In the genomic region with DNA sequence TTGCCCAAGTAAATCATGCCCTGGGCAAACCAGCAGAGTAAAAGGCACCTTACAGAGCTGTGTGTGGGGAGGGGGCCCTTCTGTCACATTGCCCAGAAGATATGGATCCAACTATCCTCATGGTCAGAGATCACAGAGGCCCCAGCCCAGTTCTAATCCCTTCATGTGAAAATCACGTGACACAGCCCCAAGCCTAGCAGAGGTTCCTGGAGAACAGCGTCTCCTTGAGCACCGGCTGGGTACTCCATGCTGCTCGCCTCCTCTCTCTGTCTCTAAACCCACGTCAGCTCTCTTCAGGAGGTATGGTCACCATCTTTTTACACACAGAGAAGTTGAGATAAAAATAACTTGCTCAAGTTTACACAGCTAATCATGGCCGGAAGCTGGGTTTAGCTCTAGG, we compare ENCODE assay signal across 13 cellular contexts.
"Had no signal": no experiment of that assay in that cellular context is flagged by ENCODE, and none has a peak within 500 bp of the region (broad histone marks: within the 10 kb centered on the region; RNA-seq: fewer than 3 reads in every experiment).

No MANE protein-coding gene starts in this region.

- H3K4me1 Mint-ChIP-seq: activated naive CD4-positive, alpha-beta T cell treated with anti-CD3 and anti-CD28 coated beads, Interleukin-2, amount 10 ng/mL, durations not matched to agents 7 days and 5 days had no signal

- H3K27me3 ChIP-seq: heart left ventricle, thyroid gland, uterus had no signal

- H3K9me3 Mint-ChIP-seq: activated naive CD4-positive, alpha-beta T cell treated with anti-CD3 and anti-CD28 coated beads, Interleukin-2, amount 10 ng/mL, durations not matched to agents 7 days and 5 days; activated T-helper 1 cell treated with anti-CD3 and anti-CD28 coated beads, Interleukin-12 subunit alpha, Interleukin-12 subunit beta, Interleukin-2, Interleukin-4 antibody, amounts not matched to agents 30 ng/mL and 10 ng/mL and 1 ng/mL, durations not matched to agents 14 hours and 24 hours and 36 hours; central memory CD8-positive, alpha-beta T cell had no signal

- H3K4me3 Mint-ChIP-seq: activated CD8-positive, alpha-beta T cell treated with anti-CD3 and anti-CD28 coated beads, Interleukin-2, amount 10 ng/mL, durations not matched to agents 7 days and 5 days; activated naive CD4-positive, alpha-beta T cell treated with anti-CD3 and anti-CD28 coated beads, Interleukin-2, amount 10 ng/mL, durations not matched to agents 7 days and 5 days; activated T-helper 1 cell treated with anti-CD3 and anti-CD28 coated beads, Interleukin-12 subunit alpha, Interleukin-12 subunit beta, Interleukin-2, Interleukin-4 antibody, amounts not matched to agents 30 ng/mL and 10 ng/mL and 1 ng/mL, durations not matched to agents 14 hours and 24 hours and 36 hours; central memory CD8-positive, alpha-beta T cell had no signal

- H3K4me3 ChIP-seq: thyroid gland, uterus had no signal

- H3K4me1 ChIP-seq: thyroid gland, uterus had no signal

- H3K9me3 ChIP-seq: heart left ventricle, thyroid gland, uterus had no signal

- H3K36me3 Mint-ChIP-seq: activated naive CD4-positive, alpha-beta T cell treated with anti-CD3 and anti-CD28 coated beads, Interleukin-2, amount 10 ng/mL, durations not matched to agents 7 days and 5 days had no signal

- H3K36me3 ChIP-seq: heart left ventricle, thyroid gland, uterus had no signal

- DNase-seq: activated CD4-positive, alpha-beta T cell treated with anti-CD3 and anti-CD28 coated beads for 4 hours; activated CD8-positive, alpha-beta T cell treated with anti-CD3 and anti-CD28 coated beads, Interleukin-2, amount 10 ng/mL, durations not matched to agents 7 days and 5 days; activated naive CD4-positive, alpha-beta T cell treated with anti-CD3 and anti-CD28 coated beads, Interleukin-2, amount 10 ng/mL, durations not matched to agents 7 days and 5 days; foreskin melanocyte; heart left ventricle; left ventricle myocardium superior; mesenchymal stem cell; small intestine; T-helper 9 cell; thyroid gland; uterus had no signal

- H3K27ac ChIP-seq: thyroid gland had no signal

- ATAC-seq: activated CD8-positive, alpha-beta T cell treated with anti-CD3 and anti-CD28 coated beads, Interleukin-2, amount 10 ng/mL, durations not matched to agents 7 days and 5 days; heart left ventricle; left ventricle myocardium superior had no signal

- H3K27ac Mint-ChIP-seq: activated CD8-positive, alpha-beta T cell treated with anti-CD3 and anti-CD28 coated beads, Interleukin-2, amount 10 ng/mL, durations not matched to agents 7 days and 5 days; activated naive CD4-positive, alpha-beta T cell treated with anti-CD3 and anti-CD28 coated beads, Interleukin-2, amount 10 ng/mL, durations not matched to agents 7 days and 5 days; activated T-helper 1 cell treated with anti-CD3 and anti-CD28 coated beads, Interleukin-12 subunit alpha, Interleukin-12 subunit beta, Interleukin-2, Interleukin-4 antibody, amounts not matched to agents 30 ng/mL and 10 ng/mL and 1 ng/mL, durations not matched to agents 14 hours and 24 hours and 36 hours had no signal
